In genomic region chr5:39446231-39446630, GRCh38 we compare ENCODE assay signal across 17 cellular contexts. TPM values are rescaled to one million over a fixed set of nuclear protein-coding genes. Genes with fewer than 3 reads are reported as not detected.
"Had no signal": no experiment of that assay in that cellular context is flagged by ENCODE, and none has a peak within 500 bp of the region (broad histone marks: within the 10 kb centered on the region; RNA-seq: fewer than 3 reads in every experiment).

No MANE protein-coding gene starts in this region.

- H3K9ac ChIP-seq: parathyroid adenoma had no signal

- ATAC-seq: gastrocnemius medialis; heart left ventricle; naive thymus-derived CD4-positive, alpha-beta T cell; stimulated activated naive B cell treated with anti-CD40 and anti-IgM and Interleukin-4, amounts not matched to agents 10 μg/mL and 1 μg/mL and 100 μg/mL, for 72 hours had no signal

- H3K9me3 ChIP-seq: gastrocnemius medialis, heart left ventricle, mucosa of descending colon, tibial artery, uterus had no signal

- H3K4me1 ChIP-seq: gastrocnemius medialis, parathyroid adenoma, uterus had no signal

- H3K79me2 ChIP-seq: parathyroid adenoma had no signal

- H3K27ac ChIP-seq: gastrocnemius medialis, heart left ventricle, parathyroid adenoma, tibial artery, uterus had no signal

- DNase-seq: activated CD4-positive, CD25-positive, alpha-beta regulatory T cell treated with anti-CD3 and anti-CD28 coated beads, Interleukin-2, amount 50 U/mL, for 72 hours; activated naive CD4-positive, alpha-beta T cell treated with Interleukin-2 at 50 U/mL for 16 hours; anterior cingulate cortex; cortex of kidney; effector memory CD4-positive, alpha-beta T cell; gastrocnemius medialis; heart left ventricle; left colon; mucosa of descending colon; naive thymus-derived CD4-positive, alpha-beta T cell; stimulated activated CD4-positive, alpha-beta T cell treated with anti-CD3 and anti-CD28 coated beads, Interleukin-2, amount 100 ng/mL, for 48 hours; stimulated activated naive B cell treated with anti-CD40 and anti-IgM and Interleukin-4, amounts not matched to agents 10 μg/mL and 1 μg/mL and 100 μg/mL, for 72 hours; tibial artery; uterus had no signal

- H3K4me3 ChIP-seq: gastrocnemius medialis, heart left ventricle, lung, mucosa of descending colon, tibial artery, uterus had no signal

- H3K27me3 ChIP-seq: gastrocnemius medialis, heart left ventricle, tibial artery, uterus had no signal

- H3K36me3 ChIP-seq: gastrocnemius medialis, heart left ventricle, tibial artery, uterus had no signal

RNA-seq across cellular contexts. Expression of gene DAB2, which starts 21.5 kb away (rescaled TPM):
- total RNA-seq: activated CD8-positive, alpha-beta memory T cell treated with anti-CD3 and anti-CD28 coated beads for 36 hours had no signal
- polyA plus RNA-seq: naive thymus-derived CD4-positive, alpha-beta T cell had no signal
